10 cellular contexts compared by ENCODE assay signal in the genomic region with DNA sequence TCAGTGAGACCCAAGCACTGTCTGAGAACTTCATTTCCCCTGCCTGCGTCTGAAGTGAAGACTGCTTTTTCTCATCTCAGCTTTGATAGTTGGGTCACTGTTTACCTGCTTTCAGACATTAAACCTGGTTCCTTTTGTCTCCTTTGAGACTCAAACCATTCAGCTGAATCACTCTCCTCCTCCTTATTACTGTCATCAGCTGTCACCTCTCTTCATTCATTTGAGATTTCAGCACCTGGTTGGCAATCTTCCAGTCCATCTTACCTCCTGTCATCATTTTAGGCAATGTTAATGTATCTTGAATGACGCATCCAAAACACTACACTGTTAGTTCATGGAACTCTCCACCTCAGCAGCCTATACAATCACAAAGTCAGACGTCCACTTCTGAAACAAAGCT.
"Had no signal": no experiment of that assay in that cellular context is flagged by ENCODE, and none has a peak within 500 bp of the region (broad histone marks: within the 10 kb centered on the region; RNA-seq: fewer than 3 reads in every experiment).

No MANE protein-coding gene starts in this region.

- DNase-seq: activated CD4-positive, alpha-beta memory T cell treated with anti-CD3 and anti-CD28 coated beads, Interleukin-2, amount 10 ng/mL, durations not matched to agents 7 days and 5 days; activated gamma-delta T cell treated with Interleukin-2 at 50 U/mL for 16 hours; activated naive CD8-positive, alpha-beta T cell treated with anti-CD3 and anti-CD28 coated beads for 36 hours; activated T-cell treated with anti-CD3 and anti-CD28 coated beads, Interleukin-2, amount 50 U/mL, for 72 hours; dermis blood vessel endothelial cell; erythroblast; kidney; mesendoderm; stimulated activated CD4-positive, alpha-beta T cell treated with anti-CD3 and anti-CD28 coated beads, Interleukin-2, amount 100 ng/mL, for 48 hours; stimulated activated CD8-positive, alpha-beta memory T cell treated with anti-CD3 and anti-CD28 coated beads, Interleukin-4, amount 100 ng/mL, for 48 hours had no signal

- ATAC-seq: activated T-cell treated with anti-CD3 and anti-CD28 coated beads, Interleukin-2, amount 50 U/mL, for 72 hours had no signal
